In the genomic region with DNA sequence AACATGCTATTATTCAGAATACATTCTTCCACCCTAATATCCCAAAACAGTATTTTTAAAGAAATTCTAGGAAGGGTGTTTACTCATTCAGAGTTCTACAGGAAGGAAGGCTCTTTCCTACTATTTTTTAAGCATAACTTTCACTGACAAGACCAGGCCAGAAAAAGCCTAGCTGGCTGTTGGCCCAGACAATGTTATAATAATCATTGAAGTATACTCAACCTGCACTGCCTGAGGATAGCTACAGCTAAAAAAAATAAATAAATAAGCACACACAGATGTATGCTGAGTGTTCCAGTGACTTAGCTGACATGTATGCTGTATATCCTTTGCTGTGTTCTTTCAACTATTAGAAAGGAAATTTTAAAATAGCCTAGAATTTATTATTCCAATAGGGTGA, we compare ENCODE assay signal across 11 cellular contexts.
A peak's percentile ranks its signal among the peaks of the same experiment; 100 is the strongest.
DNase-seq lines count a peak whose midpoint lies in the region; ATAC-seq and TF ChIP-seq lines count a peak whose summit lies in the region.
"Had no signal": no experiment of that assay in that cellular context is flagged by ENCODE, and none has a peak within 500 bp of the region (broad histone marks: within the 10 kb centered on the region; RNA-seq: fewer than 3 reads in every experiment).

No MANE protein-coding gene starts in this region.

- H3K4me1 ChIP-seq in tibial nerve: peaks cover 0 to 47% (median 4%) of the 10 kb centered on the region in 4 donors

- no peak for TF ChIP-seq CTCF in tibial nerve (IDR thresholded peaks at IDR 0.05)

- H3K4me3 ChIP-seq in tibial nerve: no peak overlapping the region
- H3K4me3 ChIP-seq: ascending aorta, PC-9 had no signal

- H3K36me3 ChIP-seq in tibial nerve: peaks cover 0 to 2% (median 0%) of the 10 kb centered on the region in 3 donors
- H3K36me3 ChIP-seq: ascending aorta had no signal

- DNase-seq in DMS79 treated with DMSO at 0.1 percent for 48 hours (lab: John Stamatoyannopoulos, UW) (peak; percentile 45), DMS79 (lab: John Stamatoyannopoulos, UW) (no peak), dermis blood vessel endothelial cell (peak; percentile 70), left lobe of liver (ENCODE audit: low spot score) (no peak), tibial nerve (ENCODE audit: low spot score in 2 of 2) (peak; percentile 23 to 45), SW480 (ENCODE audit: low spot score) (no peak), NCI-H1048 (lab: John Stamatoyannopoulos, UW) (no peak), LoVo (ENCODE audit: low spot score) (no peak)
- DNase-seq: NCI-H146, PC-9 had no signal

- TF ChIP-seq EP300 in tibial nerve (IDR thresholded peaks at IDR 0.05): no peak

- H3K9me3 ChIP-seq in tibial nerve: no peaks in the 10 kb centered on the region
- H3K9me3 ChIP-seq: ascending aorta had no signal

- peak overlapping the region in 2 of 4 donors; percentile 3 to 65 for H3K27ac ChIP-seq in tibial nerve
- H3K27ac ChIP-seq: PC-9 had no signal

- ATAC-seq in left lobe of liver: peak; percentile 35

- TF ChIP-seq POLR2A in tibial nerve (IDR thresholded peaks at IDR 0.05): no peak

- H3K27me3 ChIP-seq in tibial nerve: no peaks in the 10 kb centered on the region
- H3K27me3 ChIP-seq: ascending aorta had no signal

Comparison
In these comparisons a context has a peak if more than half of its experiments do, and no peak if none do; other contexts are left out.
1. DNase-seq: peak in DMS79 treated with DMSO at 0.1 percent for 48 hours (single experiment), dermis blood vessel endothelial cell (single experiment) and tibial nerve (2 of 2); none in DMS79 (single experiment), left lobe of liver (single experiment), SW480 (single experiment), NCI-H1048 (single experiment) and LoVo (single experiment).